In genomic region chrX:151082077-151082948, GRCh38 we compare ENCODE assay signal across 8 cellular contexts.
DNase-seq lines count a peak whose midpoint lies in the region; ATAC-seq, FAIRE-seq and TF ChIP-seq lines count a peak whose summit lies in the region.

No MANE protein-coding gene starts in this region.

- no peaks in the 10 kb centered on the region for H3K9me3 ChIP-seq in osteoblast (ENCODE audit: low read depth, low read length)
- no peaks in the 10 kb centered on the region for H3K9me3 ChIP-seq in thyroid gland

- H2AFZ ChIP-seq in osteoblast (ENCODE audit: low read length): peak overlapping the region; percentile 90

- intact Hi-C loops in thyroid gland (cut with DNase I): loop anchor here (5.0 kb wide), 1 partner anchor 310 kb away; no protein-coding TSS in a partner anchor

- no peaks in the 10 kb centered on the region for H3K79me2 ChIP-seq in osteoblast (ENCODE audit: insufficient read depth, low read length)

- TF ChIP-seq CTCF in osteoblast (IDR thresholded peaks at IDR 0.05; ENCODE audit: extremely low read depth, low read depth, low read length): peak; percentile 75
- TF ChIP-seq CTCF in thyroid gland (IDR thresholded peaks at IDR 0.05): peak; percentile 71 to 93 (median 82)

- WGBS in thyroid gland, 2 donors: 12 to 13% methylated on average over 5 to 8 of the region's 41 CpGs

- H4K20me1 ChIP-seq in osteoblast (ENCODE audit: insufficient read depth, low read length): no peaks in the 10 kb centered on the region

- H3K27me3 ChIP-seq in osteoblast (ENCODE audit: insufficient read depth, low read length) (no peaks in the 10 kb centered on the region), thyroid gland (no peaks in the 10 kb centered on the region)

- peak overlapping the region; percentile 84 for H3K4me2 ChIP-seq in osteoblast (ENCODE audit: insufficient read depth, low read length)

- peak; percentile 7 for DNase-seq in DMS 273 treated with DMSO at 0.1 percent for 48 hours (lab: John Stamatoyannopoulos, UW)
- DNase-seq in HT1080 (ENCODE audit: low read depth): peak; percentile 32
- DNase-seq in RCC 7860 (ENCODE audit: low spot score): peak; percentile 28
- peak; percentile 27 for DNase-seq in activated effector memory CD4-positive, alpha-beta T cell treated with Interleukin-2 at 50 U/mL for 16 hours
- peak; percentile 29 to 67 for DNase-seq in frontal cortex (ENCODE audit: low spot score in 2 of 2)
- DNase-seq in osteoblast (ENCODE audit: insufficient read length, low spot score, missing footprints): peak; percentile 91
- DNase-seq in thyroid gland: peak; percentile 54 to 60

- no peak overlapping the region for H3K27ac ChIP-seq in osteoblast (ENCODE audit: low read depth, low read length)
- no peak overlapping the region for H3K27ac ChIP-seq in thyroid gland

- H3K36me3 ChIP-seq in osteoblast (ENCODE audit: insufficient read depth, low read length) (no peaks in the 10 kb centered on the region), thyroid gland (no peaks in the 10 kb centered on the region)

- H3K4me3 ChIP-seq in osteoblast (ENCODE audit: insufficient read depth, low read length) (peak overlapping the region; percentile 51), thyroid gland (replicated peaks in 1 of 3) (no peak overlapping the region)

- H3K4me1 ChIP-seq in osteoblast (ENCODE audit: insufficient read depth, low read length) (peaks cover 4% of the 10 kb centered on the region), thyroid gland (no peaks in the 10 kb centered on the region)

- peak; percentile 78 for ATAC-seq in GM21367 (IDR thresholded peaks at IDR 0.05; ENCODE audit: unreplicated experiment)

- FAIRE-seq in RCC 7860 (lab: Jason Lieb, UNC) (peak; percentile 7), frontal cortex (lab: Jason Lieb, UNC) (no peak)

- TF ChIP-seq POLR2A in thyroid gland (IDR thresholded peaks at IDR 0.05): no peak

Comparison
In these comparisons a context has a peak if more than half of its experiments do, and no peak if none do; other contexts are left out.
1. DNase-seq: peak in every context shown above with its lines; median percentile 91 in osteoblast; 57 in thyroid gland; 48 in frontal cortex; 32 in HT1080; 28 in RCC 7860; 27 in activated effector memory CD4-positive, alpha-beta T cell treated with Interleukin-2 at 50 U/mL for 16 hours; 7 in DMS 273 treated with DMSO at 0.1 percent for 48 hours.